Comparison of ENCODE assay signal across 16 cellular contexts in the genomic region with DNA sequence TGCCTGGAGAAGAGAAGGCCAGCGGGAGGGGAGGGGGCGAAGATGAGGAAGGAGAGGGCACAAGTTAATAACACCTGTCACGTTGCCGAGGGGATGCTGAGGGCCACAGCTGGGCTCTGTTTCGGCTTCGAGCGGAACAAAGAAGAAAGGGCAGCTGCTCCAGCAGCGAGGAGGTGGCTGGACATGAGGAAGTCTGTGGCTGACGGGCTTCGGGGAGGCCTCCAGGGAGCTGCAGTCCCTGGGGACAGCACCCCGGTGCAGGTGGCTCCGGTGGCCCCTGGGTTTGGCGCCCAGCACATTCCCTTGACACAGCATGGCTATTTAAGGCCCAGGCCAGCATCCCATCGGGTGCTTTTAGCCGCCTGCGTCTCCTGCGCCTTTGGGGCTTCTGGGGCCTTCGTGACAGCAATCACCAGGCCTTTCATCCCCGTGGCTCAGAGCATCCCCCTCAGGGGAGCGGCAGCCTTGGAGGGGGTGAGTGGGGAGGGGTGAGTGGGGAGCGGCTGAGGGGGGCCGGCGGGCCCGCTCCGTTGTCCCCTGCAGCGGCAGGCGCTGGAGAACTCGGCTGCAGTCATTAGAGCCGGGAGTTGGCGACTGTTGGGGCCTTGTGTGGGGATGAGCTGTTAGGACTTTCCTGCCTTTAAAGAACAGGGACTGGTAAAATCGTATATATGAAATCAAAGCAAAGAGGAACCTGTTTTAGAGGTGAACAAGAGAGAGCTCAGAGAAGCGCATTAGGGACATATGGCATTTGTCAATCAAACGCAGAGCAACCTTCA.
DNase-seq lines count a peak whose midpoint lies in the region; ATAC-seq and TF ChIP-seq lines count a peak whose summit lies in the region.
"Had no signal": no experiment of that assay in that cellular context is flagged by ENCODE, and none has a peak within 500 bp of the region (broad histone marks: within the 10 kb centered on the region; RNA-seq: fewer than 3 reads in every experiment).

No MANE protein-coding gene starts in this region.

- no peaks in the 10 kb centered on the region for H3K27me3 Mint-ChIP-seq in chondrocyte (ENCODE audit: low read depth)

- peaks cover 49% of the 10 kb centered on the region for H3K4me1 Mint-ChIP-seq in chondrocyte (ENCODE audit: low read depth)

- no peak overlapping the region for H3K4me3 Mint-ChIP-seq in chondrocyte (ENCODE audit: unreplicated experiment)

- H3K9me3 ChIP-seq in gastrocnemius medialis (no peaks in the 10 kb centered on the region), PC-3 (ENCODE audit: low read length) (no peaks in the 10 kb centered on the region)
- H3K9me3 ChIP-seq: BE2C had no signal

- H3K27me3 ChIP-seq in gastrocnemius medialis: no peaks in the 10 kb centered on the region
- H3K27me3 ChIP-seq in H7 (ENCODE audit: control insufficient read depth, insufficient read depth, low read length): no peaks in the 10 kb centered on the region
- no peaks in the 10 kb centered on the region for H3K27me3 ChIP-seq in PC-3 (ENCODE audit: low read length)
- H3K27me3 ChIP-seq: BE2C had no signal

- no peaks in the 10 kb centered on the region for H3K9me3 Mint-ChIP-seq in chondrocyte (ENCODE audit: low read depth)
- H3K9me3 Mint-ChIP-seq: activated naive CD4-positive, alpha-beta T cell treated with anti-CD3 and anti-CD28 coated beads, Interleukin-2, amount 50 U/mL, for 72 hours had no signal

- peak overlapping the region; percentile 69 for H3K27ac Mint-ChIP-seq in chondrocyte (ENCODE audit: unreplicated experiment)
- H3K27ac Mint-ChIP-seq: activated naive CD4-positive, alpha-beta T cell treated with anti-CD3 and anti-CD28 coated beads, Interleukin-2, amount 50 U/mL, for 72 hours had no signal

- DNase-seq in GM12865 (ENCODE audit: low read depth) (peak; percentile 35), chondrocyte (ENCODE audit: low spot score) (no peak), gastrocnemius medialis (no peak), H7 (no peak), PC-3 (no peak), activated gamma-delta T cell treated with Interleukin-2 at 50 U/mL for 16 hours (no peak)
- DNase-seq: activated CD4-positive, CD25-positive, alpha-beta regulatory T cell; hypothalamus; MM.1S; NCI-H2029 treated with DMSO at 0.1 percent for 48 hours; stimulated activated naive CD8-positive, alpha-beta T cell treated with anti-CD3 and anti-CD28 coated beads, Interleukin-15, Interleukin-2, amounts not matched to agents 100 U/mL and 50 U/mL, for 24 hours had no signal

- H3K27ac ChIP-seq in gastrocnemius medialis: peak overlapping the region; percentile 48 to 70 (median 62)
- no peak overlapping the region for H3K27ac ChIP-seq in PC-3 (ENCODE audit: low read length)
- H3K27ac ChIP-seq: parathyroid adenoma had no signal

- no peaks in the 10 kb centered on the region for H3K36me3 Mint-ChIP-seq in chondrocyte (ENCODE audit: low read depth)

- no peaks in the 10 kb centered on the region for H3F3A ChIP-seq in PC-3 (ENCODE audit: low read length, unreplicated experiment)

- in situ Hi-C loops in gastrocnemius medialis (cut with MboI; ENCODE audit: low sequenced_read_pairs in 4 of 4): loop anchor here in 1 of 4 donors (10.0 kb wide), 1 partner anchor 50 kb away; no protein-coding TSS in a partner anchor

- no peak overlapping the region for H3K9ac ChIP-seq in PC-3 (ENCODE audit: low read length)
- H3K9ac ChIP-seq: parathyroid adenoma had no signal

- intact Hi-C loops in gastrocnemius medialis (cut with DNase I; ENCODE audit: low total_unique reads): no loop called here
- intact Hi-C loops in PC-3 (cut with micrococcal nuclease): no loop called here

- BruUV-seq in PC-3 (replicated peaks; lab: Mats Ljungman, UMichigan): no TSS peak

- no peaks in the 10 kb centered on the region for H4K20me1 ChIP-seq in PC-3 (ENCODE audit: low read length)

- H3K36me3 ChIP-seq in gastrocnemius medialis (no peaks in the 10 kb centered on the region), H7 (replicated peaks; ENCODE audit: control insufficient read depth, insufficient read depth, low read length) (no peaks in the 10 kb centered on the region), PC-3 (ENCODE audit: low read depth, low read length) (no peaks in the 10 kb centered on the region)
- H3K36me3 ChIP-seq: BE2C had no signal

- H3K4me1 ChIP-seq in gastrocnemius medialis (peaks cover 22 to 25% of the 10 kb centered on the region in 2 donors), PC-3 (ENCODE audit: insufficient read depth, low read length) (peaks cover 27% of the 10 kb centered on the region)

- ATAC-seq in HG02642 (IDR thresholded peaks at IDR 0.05; ENCODE audit: poor library complexity, unreplicated experiment): peak; percentile 39
- ATAC-seq in gastrocnemius medialis: no peak
- no peak for ATAC-seq in PC-3
- ATAC-seq: activated naive CD4-positive, alpha-beta T cell treated with anti-CD3 and anti-CD28 coated beads, Interleukin-2, amount 50 U/mL, for 72 hours; stimulated activated naive CD8-positive, alpha-beta T cell treated with anti-CD3 and anti-CD28 coated beads, Interleukin-15, Interleukin-2, amounts not matched to agents 100 U/mL and 50 U/mL, for 24 hours had no signal

- H3K4me3 ChIP-seq in GM12865 (ENCODE audit: low read depth, low read length) (no peak overlapping the region), gastrocnemius medialis (no peak overlapping the region), H7 (ENCODE audit: insufficient read depth, low read depth, low read length) (no peak overlapping the region), PC-3 (ENCODE audit: low read length) (no peak overlapping the region)
- H3K4me3 ChIP-seq: smooth muscle cell had no signal

- no peaks in the 10 kb centered on the region for H3K9me2 ChIP-seq in PC-3 (replicated peaks; ENCODE audit: low read length)

- no peak overlapping the region for H2AFZ ChIP-seq in PC-3 (ENCODE audit: low read length)
- H2AFZ ChIP-seq: parathyroid adenoma had no signal

- POLR2A ChIA-PET in PC-3 (lab: Charles Lee; ENCODE audit: unreplicated experiment): no interaction called here

- no peak overlapping the region for H3K4me2 ChIP-seq in PC-3 (ENCODE audit: low read length)
- H3K4me2 ChIP-seq: smooth muscle cell had no signal

- TF ChIP-seq CTCF in GM12865 (IDR thresholded peaks at IDR 0.05; ENCODE audit: insufficient read depth, low read depth, low read length, missing control alignments): no peak
- TF ChIP-seq CTCF in chondrocyte (IDR thresholded peaks at IDR 0.05): no peak
- no peak for TF ChIP-seq CTCF in gastrocnemius medialis (IDR thresholded peaks at IDR 0.05 in 4 of 5, conservative IDR thresholded peaks at IDR 0.05 in 1 of 5)
- TF ChIP-seq CTCF in PC-3 (conservative IDR thresholded peaks at IDR 0.05; ENCODE audit: low read depth, low read length): no peak

- H3K79me2 ChIP-seq in PC-3 (ENCODE audit: low read length): no peaks in the 10 kb centered on the region
- H3K79me2 ChIP-seq: parathyroid adenoma had no signal

- no peak for TF ChIP-seq POLR2A in gastrocnemius medialis (IDR thresholded peaks at IDR 0.05)

- CTCF ChIA-PET in PC-3 (lab: Charles Lee): no interaction called here
